Comparison of ENCODE assay signal across 8 cellular contexts in genomic region chr11:67373916-67374570, GRCh38. TPM values are rescaled to one million over a fixed set of nuclear protein-coding genes. Genes with fewer than 3 reads are reported as not detected.
DNase-seq lines count a peak whose midpoint lies in the region; ATAC-seq and TF ChIP-seq lines count a peak whose summit lies in the region.

No MANE protein-coding gene starts in this region.

- no peaks in the 10 kb centered on the region for H3K9me3 Mint-ChIP-seq in natural killer cell treated with Interleukin-12 subunit alpha and Interleukin-12 subunit beta and Interleukin-15 and Interleukin-18, amount 100 ng/mL, for 72 hours

- peaks cover 14 to 16% of the 10 kb centered on the region in 2 donors for H3K27me3 Mint-ChIP-seq in natural killer cell treated with Interleukin-12 subunit alpha and Interleukin-12 subunit beta and Interleukin-15 and Interleukin-18, amount 100 ng/mL, for 72 hours

- no peaks in the 10 kb centered on the region for H3K36me3 Mint-ChIP-seq in natural killer cell treated with Interleukin-12 subunit alpha and Interleukin-12 subunit beta and Interleukin-15 and Interleukin-18, amount 100 ng/mL, for 72 hours

- H3K4me1 Mint-ChIP-seq in natural killer cell treated with Interleukin-12 subunit alpha and Interleukin-12 subunit beta and Interleukin-15 and Interleukin-18, amount 100 ng/mL, for 72 hours (ENCODE audit: low read depth in 2 of 2) = peaks cover 29 to 38% of the 10 kb centered on the region in 2 donors

- H3K4me3 ChIP-seq in fibroblast of pulmonary artery (replicated peaks; ENCODE audit: low read depth, low read length) = peak overlapping the region; percentile 64

- peak; percentile 37 to 71 for ATAC-seq in natural killer cell treated with Interleukin-12 subunit alpha and Interleukin-12 subunit beta and Interleukin-15 and Interleukin-18, amount 100 ng/mL, for 72 hours
- ATAC-seq in GM18907 (IDR thresholded peaks at IDR 0.05; ENCODE audit: unreplicated experiment) (no peak), GM21515 (IDR thresholded peaks at IDR 0.05; ENCODE audit: unreplicated experiment) (no peak)

- peak overlapping the region; percentile 87 for H3K4me3 Mint-ChIP-seq in natural killer cell treated with Interleukin-12 subunit alpha and Interleukin-12 subunit beta and Interleukin-15 and Interleukin-18, amount 100 ng/mL, for 72 hours

- H3K27ac Mint-ChIP-seq in natural killer cell treated with Interleukin-12 subunit alpha and Interleukin-12 subunit beta and Interleukin-15 and Interleukin-18, amount 100 ng/mL, for 72 hours = peak overlapping the region; percentile 60 to 84

- peak; percentile 40 for DNase-seq in stimulated activated CD4-positive, alpha-beta T cell treated with anti-CD3 and anti-CD28 coated beads, Interleukin-1b, Interleukin-23, amount 100 ng/mL, for 48 hours
- DNase-seq in stimulated activated CD4-positive, alpha-beta T cell treated with anti-CD3 and anti-CD28 coated beads, Interleukin-2, amount 100 ng/mL, for 48 hours = no peak
- DNase-seq in NCI-H146 treated with DMSO at 0.1 percent for 48 hours (lab: John Stamatoyannopoulos, UW; ENCODE audit: unreplicated experiment) (peak; percentile 32), fibroblast of pulmonary artery (ENCODE audit: low read depth) (peak; percentile 95)
- peak; percentile 59 to 63 for DNase-seq in activated T-cell treated with anti-CD3 and anti-CD28 coated beads, Interleukin-2, amount 50 U/mL, for 48 hours
- peak; percentile 80 for DNase-seq in natural killer cell treated with Interleukin-12 subunit alpha and Interleukin-12 subunit beta and Interleukin-15 and Interleukin-18, amount 100 ng/mL, for 72 hours (ENCODE audit: low spot score)

- peak; percentile 28 for TF ChIP-seq CTCF in fibroblast of pulmonary artery (IDR thresholded peaks at IDR 0.05; ENCODE audit: low read length, missing control alignments)

RNA-seq across cellular contexts. Expression of gene CLCF1, which starts 0.6 kb away (rescaled TPM):
- total RNA-seq in natural killer cell treated with Interleukin-12 subunit alpha and Interleukin-12 subunit beta and Interleukin-15 and Interleukin-18, amount 100 ng/mL, for 72 hours = 1 to 10 TPM; 1.4 to 3.3 TPM

RNA-seq across cellular contexts. Expression of gene RAD9A, which starts 17.7 kb away (rescaled TPM):
- 10 to 100 TPM; 25.9 to 47.8 TPM for total RNA-seq in natural killer cell treated with Interleukin-12 subunit alpha and Interleukin-12 subunit beta and Interleukin-15 and Interleukin-18, amount 100 ng/mL, for 72 hours

RNA-seq across cellular contexts. Expression of gene POLD4, which starts 20.7 kb away (rescaled TPM):
- 10 to 100 TPM; 25.7 to 46.4 TPM for total RNA-seq in natural killer cell treated with Interleukin-12 subunit alpha and Interleukin-12 subunit beta and Interleukin-15 and Interleukin-18, amount 100 ng/mL, for 72 hours

RNA-seq across cellular contexts. Expression of gene PPP1CA, which starts 27.6 kb away (rescaled TPM):
- 100 to 1,000 TPM; 317 to 378 TPM for total RNA-seq in natural killer cell treated with Interleukin-12 subunit alpha and Interleukin-12 subunit beta and Interleukin-15 and Interleukin-18, amount 100 ng/mL, for 72 hours

RNA-seq across cellular contexts. Expression of gene TBC1D10C, which starts 29.8 kb away (rescaled TPM):
- 10 to 100 TPM; 79.5 to 88.8 TPM for total RNA-seq in natural killer cell treated with Interleukin-12 subunit alpha and Interleukin-12 subunit beta and Interleukin-15 and Interleukin-18, amount 100 ng/mL, for 72 hours

Comparison
In these comparisons a context has a peak if more than half of its experiments do, and no peak if none do; other contexts are left out.
1. DNase-seq: peak in stimulated activated CD4-positive, alpha-beta T cell treated with anti-CD3 and anti-CD28 coated beads, Interleukin-1b, Interleukin-23, amount 100 ng/mL, for 48 hours (single experiment), NCI-H146 treated with DMSO at 0.1 percent for 48 hours (single experiment), activated T-cell treated with anti-CD3 and anti-CD28 coated beads, Interleukin-2, amount 50 U/mL, for 48 hours (2 of 2), fibroblast of pulmonary artery (single experiment) and natural killer cell treated with Interleukin-12 subunit alpha and Interleukin-12 subunit beta and Interleukin-15 and Interleukin-18, amount 100 ng/mL, for 72 hours (single experiment); none in stimulated activated CD4-positive, alpha-beta T cell treated with anti-CD3 and anti-CD28 coated beads, Interleukin-2, amount 100 ng/mL, for 48 hours (0 of 2).
2. ATAC-seq: peak in natural killer cell treated with Interleukin-12 subunit alpha and Interleukin-12 subunit beta and Interleukin-15 and Interleukin-18, amount 100 ng/mL, for 72 hours (2 of 2); none in GM18907 (single experiment) and GM21515 (single experiment).